1 cellular context compared by ENCODE assay signal in the genomic region with DNA sequence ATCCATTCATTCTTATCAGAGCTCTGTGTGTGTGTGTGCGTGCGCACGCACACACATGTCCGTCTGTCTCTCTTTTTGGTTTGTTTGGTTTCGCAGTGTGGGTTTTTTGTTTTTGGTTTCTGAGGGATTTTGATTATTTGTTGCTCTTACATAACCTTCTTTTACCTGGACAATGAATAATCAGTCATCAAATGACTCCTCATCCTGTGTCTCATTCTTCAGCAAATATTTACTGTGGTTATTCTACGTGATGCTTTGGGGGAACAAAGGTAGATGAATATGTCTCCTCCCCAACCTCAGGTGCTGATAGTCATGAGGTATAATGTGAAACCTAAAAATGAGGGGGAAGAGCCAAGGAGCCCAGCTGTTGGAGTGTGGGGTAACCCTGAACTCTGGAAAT.
TF ChIP-seq lines count a peak whose summit lies in the region.

No MANE protein-coding gene starts in this region.

TF ChIP-seq in HepG2, 621 proteins besides CTCF, POLR2A, EP300 and RAD21 (continued from another document):
- no peak for TF ChIP-seq ESRRA (CRISPR knock-in tag; IDR thresholded peaks at IDR 0.05; ENCODE audit: low read depth)
- TF ChIP-seq ETV5 (CRISPR knock-in tag; IDR thresholded peaks at IDR 0.05; ENCODE audit: borderline replicate concordance), result peak; percentile 14; the same call in 1 of the 2 replicates
- TF ChIP-seq GATAD2A (CRISPR knock-in tag; IDR thresholded peaks at IDR 0.05), result 0 out of 2 replicates have a peak, but pooled peaks have one; percentile 14
- TF ChIP-seq RCOR2 (CRISPR knock-in tag; IDR thresholded peaks at IDR 0.05), result peak; percentile 82
- TF ChIP-seq KDM5A (IDR thresholded peaks at IDR 0.05; ENCODE audit: borderline replicate concordance, low read length), result no peak
- TF ChIP-seq ZNF883 (CRISPR knock-in tag; IDR thresholded peaks at IDR 0.05; ENCODE audit: not compliant biosample characterization), result no peak
- peak; percentile 53 for TF ChIP-seq ARID5B (CRISPR knock-in tag; IDR thresholded peaks at IDR 0.05)
- no peak for TF ChIP-seq NCOA2 (CRISPR knock-in tag; IDR thresholded peaks at IDR 0.05)
- peak; percentile 65; the same call in 1 of the 2 replicates for TF ChIP-seq SOX13 (IDR thresholded peaks at IDR 0.05)
- TF ChIP-seq SOX13 (CRISPR knock-in tag; conservative IDR thresholded peaks at IDR 0.05 in 1 of 2, IDR thresholded peaks at IDR 0.05 in 1 of 2), result peak in 1 of 2 experiments; percentile 87; a peak in 2 of 4 replicates
- peak; percentile 27; the same call in 1 of the 2 replicates for TF ChIP-seq MLX (CRISPR knock-in tag; IDR thresholded peaks at IDR 0.05)
- TF ChIP-seq, protein P1, sequence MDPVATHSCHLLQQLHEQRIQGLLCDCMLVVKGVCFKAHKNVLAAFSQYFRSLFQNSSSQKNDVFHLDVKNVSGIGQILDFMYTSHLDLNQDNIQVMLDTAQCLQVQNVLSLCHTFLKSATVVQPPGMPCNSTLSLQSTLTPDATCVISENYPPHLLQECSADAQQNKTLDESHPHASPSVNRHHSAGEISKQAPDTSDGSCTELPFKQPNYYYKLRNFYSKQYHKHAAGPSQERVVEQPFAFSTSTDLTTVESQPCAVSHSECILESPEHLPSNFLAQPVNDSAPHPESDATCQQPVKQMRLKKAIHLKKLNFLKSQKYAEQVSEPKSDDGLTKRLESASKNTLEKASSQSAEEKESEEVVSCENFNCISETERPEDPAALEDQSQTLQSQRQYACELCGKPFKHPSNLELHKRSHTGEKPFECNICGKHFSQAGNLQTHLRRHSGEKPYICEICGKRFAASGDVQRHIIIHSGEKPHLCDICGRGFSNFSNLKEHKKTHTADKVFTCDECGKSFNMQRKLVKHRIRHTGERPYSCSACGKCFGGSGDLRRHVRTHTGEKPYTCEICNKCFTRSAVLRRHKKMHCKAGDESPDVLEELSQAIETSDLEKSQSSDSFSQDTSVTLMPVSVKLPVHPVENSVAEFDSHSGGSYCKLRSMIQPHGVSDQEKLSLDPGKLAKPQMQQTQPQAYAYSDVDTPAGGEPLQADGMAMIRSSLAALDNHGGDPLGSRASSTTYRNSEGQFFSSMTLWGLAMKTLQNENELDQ (CRISPR knock-in tag; IDR thresholded peaks at IDR 0.05; ENCODE audit: borderline replicate concordance), result no peak
- no peak for TF ChIP-seq ZNF878 (CRISPR knock-in tag; IDR thresholded peaks at IDR 0.05)
- TF ChIP-seq, protein P2, sequence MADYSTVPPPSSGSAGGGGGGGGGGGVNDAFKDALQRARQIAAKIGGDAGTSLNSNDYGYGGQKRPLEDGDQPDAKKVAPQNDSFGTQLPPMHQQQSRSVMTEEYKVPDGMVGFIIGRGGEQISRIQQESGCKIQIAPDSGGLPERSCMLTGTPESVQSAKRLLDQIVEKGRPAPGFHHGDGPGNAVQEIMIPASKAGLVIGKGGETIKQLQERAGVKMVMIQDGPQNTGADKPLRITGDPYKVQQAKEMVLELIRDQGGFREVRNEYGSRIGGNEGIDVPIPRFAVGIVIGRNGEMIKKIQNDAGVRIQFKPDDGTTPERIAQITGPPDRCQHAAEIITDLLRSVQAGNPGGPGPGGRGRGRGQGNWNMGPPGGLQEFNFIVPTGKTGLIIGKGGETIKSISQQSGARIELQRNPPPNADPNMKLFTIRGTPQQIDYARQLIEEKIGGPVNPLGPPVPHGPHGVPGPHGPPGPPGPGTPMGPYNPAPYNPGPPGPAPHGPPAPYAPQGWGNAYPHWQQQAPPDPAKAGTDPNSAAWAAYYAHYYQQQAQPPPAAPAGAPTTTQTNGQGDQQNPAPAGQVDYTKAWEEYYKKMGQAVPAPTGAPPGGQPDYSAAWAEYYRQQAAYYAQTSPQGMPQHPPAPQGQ (CRISPR knock-in tag; IDR thresholded peaks at IDR 0.05; ENCODE audit: borderline replicate concordance), result no peak
- no peak for TF ChIP-seq MAFG (CRISPR knock-in tag; IDR thresholded peaks at IDR 0.05)
- TF ChIP-seq, protein P3, sequence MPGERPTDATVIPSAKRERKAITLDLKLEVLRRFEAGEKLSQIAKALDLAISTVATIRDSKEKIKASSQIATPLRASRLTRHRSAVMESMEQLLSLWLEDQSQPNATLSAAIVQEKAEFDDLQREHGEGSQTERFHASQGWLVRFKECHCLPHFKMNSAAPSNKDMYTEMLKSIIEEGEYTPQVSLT (CRISPR knock-in tag; IDR thresholded peaks at IDR 0.05; ENCODE audit: borderline replicate concordance, low read depth), result no peak
- TF ChIP-seq FOXP1 (IDR thresholded peaks at IDR 0.05), result no peak
- peak; percentile 66; the same call in 1 of the 2 replicates for TF ChIP-seq FOXP1 (CRISPR knock-in tag; IDR thresholded peaks at IDR 0.05)
- TF ChIP-seq, protein P4, sequence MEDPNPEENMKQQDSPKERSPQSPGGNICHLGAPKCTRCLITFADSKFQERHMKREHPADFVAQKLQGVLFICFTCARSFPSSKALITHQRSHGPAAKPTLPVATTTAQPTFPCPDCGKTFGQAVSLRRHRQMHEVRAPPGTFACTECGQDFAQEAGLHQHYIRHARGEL (CRISPR knock-in tag; IDR thresholded peaks at IDR 0.05), result no peak
